ENCODE assay signal across 24 cellular contexts in genomic region chr6:139173822-139174221, GRCh38.
DNase-seq lines count a peak whose midpoint lies in the region; ATAC-seq and TF ChIP-seq lines count a peak whose summit lies in the region.
"Had no signal": no experiment of that assay in that cellular context is flagged by ENCODE, and none has a peak within 500 bp of the region (broad histone marks: within the 10 kb centered on the region; RNA-seq: fewer than 3 reads in every experiment).

No MANE protein-coding gene starts in this region.

- H3K27me3 Mint-ChIP-seq in activated naive CD4-positive, alpha-beta T cell treated with anti-CD3 and anti-CD28 coated beads, Interleukin-2, amount 50 U/mL, for 24 hours, result no peaks in the 10 kb centered on the region
- no peaks in the 10 kb centered on the region for H3K27me3 Mint-ChIP-seq in central memory CD8-positive, alpha-beta T cell

- peak overlapping the region; percentile 55 for H3K27ac ChIP-seq in VCaP
- H3K27ac ChIP-seq: cardiac muscle cell, gastroesophageal sphincter, parathyroid adenoma, RWPE1 had no signal

- DNase-seq in activated naive CD4-positive, alpha-beta T cell treated with anti-CD3 and anti-CD28 coated beads, Interleukin-2, amount 50 U/mL, for 16 hours, result no peak
- no peak for DNase-seq in central memory CD8-positive, alpha-beta T cell (ENCODE audit: low spot score in 2 of 2)
- DNase-seq in NCI-H1930 (lab: John Stamatoyannopoulos, UW) (no peak), NCI-H2081 treated with DMSO at 0.1 percent for 48 hours (lab: John Stamatoyannopoulos, UW) (no peak)
- DNase-seq: anterior cingulate cortex; C1 segment of cervical spinal cord; cortex of kidney; islet precursor cell; midbrain; NCI-H187 treated with DMSO at 0.1 percent for 48 hours; NCI-H2227 treated with DMSO at 0.1 percent for 48 hours; right cardiac atrium; SK-N-SH; spleen; stimulated activated CD4-positive, alpha-beta T cell treated with anti-CD3 and anti-CD28 coated beads, Interleukin-2, amount 100 ng/mL, for 48 hours; T-helper 9 cell had no signal

- H3K9me3 Mint-ChIP-seq in activated naive CD4-positive, alpha-beta T cell treated with anti-CD3 and anti-CD28 coated beads, Interleukin-2, amount 50 U/mL, for 24 hours, result no peaks in the 10 kb centered on the region
- H3K9me3 Mint-ChIP-seq in central memory CD8-positive, alpha-beta T cell, result no peaks in the 10 kb centered on the region
- H3K9me3 Mint-ChIP-seq: WTC11 had no signal

- TF ChIP-seq CTCF in VCaP (conservative IDR thresholded peaks at IDR 0.05), result no peak

- H3K4me3 Mint-ChIP-seq in activated naive CD4-positive, alpha-beta T cell treated with anti-CD3 and anti-CD28 coated beads, Interleukin-2, amount 50 U/mL, for 24 hours, result peak overlapping the region; percentile 68
- peak overlapping the region; percentile 45 for H3K4me3 Mint-ChIP-seq in central memory CD8-positive, alpha-beta T cell
- H3K4me3 Mint-ChIP-seq: WTC11 had no signal

- H3K27ac Mint-ChIP-seq in activated naive CD4-positive, alpha-beta T cell treated with anti-CD3 and anti-CD28 coated beads, Interleukin-2, amount 50 U/mL, for 24 hours, result peak overlapping the region; percentile 96
- peak overlapping the region; percentile 77 for H3K27ac Mint-ChIP-seq in central memory CD8-positive, alpha-beta T cell (ENCODE audit: low read depth)
- H3K27ac Mint-ChIP-seq: WTC11 had no signal

- peaks cover 52% of the 10 kb centered on the region for H3K36me3 Mint-ChIP-seq in activated naive CD4-positive, alpha-beta T cell treated with anti-CD3 and anti-CD28 coated beads, Interleukin-2, amount 50 U/mL, for 24 hours
- peaks cover 69% of the 10 kb centered on the region for H3K36me3 Mint-ChIP-seq in central memory CD8-positive, alpha-beta T cell (ENCODE audit: insufficient read depth)

- ATAC-seq in central memory CD8-positive, alpha-beta T cell (replicated peaks; ENCODE audit: extremely low read depth, poor library complexity, severe bottlenecking), result no peak
- no peak for ATAC-seq in HG03175 (IDR thresholded peaks at IDR 0.05; ENCODE audit: unreplicated experiment)
- ATAC-seq: gastroesophageal sphincter had no signal

- peaks cover 95% of the 10 kb centered on the region for H3K4me1 Mint-ChIP-seq in activated naive CD4-positive, alpha-beta T cell treated with anti-CD3 and anti-CD28 coated beads, Interleukin-2, amount 50 U/mL, for 24 hours
- peaks cover 84% of the 10 kb centered on the region for H3K4me1 Mint-ChIP-seq in central memory CD8-positive, alpha-beta T cell
